1 cellular context compared by ENCODE assay signal in the genomic region with DNA sequence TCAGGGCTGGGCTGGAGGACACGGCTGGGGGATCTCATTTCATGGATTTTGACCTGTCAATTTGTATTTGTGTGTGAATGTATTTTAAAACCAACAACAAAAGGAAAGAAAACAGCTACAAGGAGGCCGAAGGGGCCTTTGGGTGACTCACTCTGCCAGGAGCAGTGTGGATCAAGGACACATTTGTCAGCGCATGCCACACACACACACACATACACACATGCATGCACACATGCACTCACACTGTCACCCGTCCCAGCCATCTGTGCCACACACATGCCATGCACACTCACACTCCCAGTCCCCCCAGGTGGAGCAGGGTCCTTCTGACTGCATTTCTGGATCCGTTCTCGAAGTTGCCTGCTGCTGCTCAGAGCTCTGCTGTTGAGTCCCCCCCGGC.
TF ChIP-seq lines count a peak whose summit lies in the region.

No MANE protein-coding gene starts in this region.

TF ChIP-seq in SK-N-SH, 30 proteins besides CTCF, POLR2A, EP300 and RAD21:
- no peak for TF ChIP-seq NFIC (IDR thresholded peaks at IDR 0.05; ENCODE audit: borderline replicate concordance)
- no peak for TF ChIP-seq GABPA (IDR thresholded peaks at IDR 0.05; ENCODE audit: low read depth)
TF ChIP-seq in SK-N-SH: peak in this region for 0.
